In the genomic region with DNA sequence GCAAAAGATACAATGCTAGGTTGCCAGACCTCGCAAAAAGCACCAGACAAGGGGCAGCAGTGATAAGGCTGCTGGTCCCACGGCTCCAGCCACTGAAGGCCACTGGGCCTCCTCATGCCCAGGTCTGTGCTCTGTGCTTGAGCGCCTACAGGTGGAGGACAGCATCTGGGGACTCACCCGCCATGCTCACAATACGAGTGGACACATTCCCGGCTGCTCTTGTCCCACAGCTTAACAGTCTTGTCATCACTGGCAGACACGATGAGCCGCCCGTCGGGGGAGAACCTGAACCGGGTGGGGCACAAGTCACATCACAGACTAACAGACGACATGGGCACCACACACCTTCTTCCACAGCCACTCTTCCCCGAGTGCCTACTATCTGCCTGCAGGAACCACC, we compare ENCODE assay signal across 20 cellular contexts. TPM values are rescaled to one million over a fixed set of nuclear protein-coding genes. Genes with fewer than 3 reads are reported as not detected.
A peak's percentile ranks its signal among the peaks of the same experiment; 100 is the strongest.
DNase-seq lines count a peak whose midpoint lies in the region; ATAC-seq and TF ChIP-seq lines count a peak whose summit lies in the region.
"Had no signal": no experiment of that assay in that cellular context is flagged by ENCODE, and none has a peak within 500 bp of the region (broad histone marks: within the 10 kb centered on the region; RNA-seq: fewer than 3 reads in every experiment).

No MANE protein-coding gene starts in this region.

- H3K27ac ChIP-seq in left ventricle myocardium inferior (replicated peaks) (no peak overlapping the region), spleen (no peak overlapping the region)
- H3K27ac ChIP-seq: 22Rv1, BLaER1, C4-2B had no signal

- H3K4me1 ChIP-seq in left ventricle myocardium inferior (peaks cover 6% of the 10 kb centered on the region), spleen (peaks cover 0 to 11% (median 8%) of the 10 kb centered on the region in 6 donors)
- H3K4me1 ChIP-seq: Caco-2, HAP-1 had no signal

- H3K27me3 ChIP-seq in left ventricle myocardium inferior (ENCODE audit: low read depth): no peaks in the 10 kb centered on the region
- no peaks in the 10 kb centered on the region for H3K27me3 ChIP-seq in spleen (replicated peaks in 1 of 7)
- H3K27me3 ChIP-seq: BLaER1 had no signal

- DNase-seq in left ventricle myocardium inferior (peak; percentile 13), Right ventricle myocardium superior (no peak), chondrocyte (ENCODE audit: low spot score) (peak; percentile 55), spleen (peak; percentile 55)
- DNase-seq: Caco-2; CD4-positive, CD25-positive, alpha-beta regulatory T cell; CD8-positive, alpha-beta T cell; DMS153; EL; GDM1; GOT3; HFFc6 had no signal

- H3K27ac Mint-ChIP-seq in chondrocyte (ENCODE audit: unreplicated experiment): no peak overlapping the region
- H3K27ac Mint-ChIP-seq: B cell; CD4-positive, CD25-positive, alpha-beta regulatory T cell; CD8-positive, alpha-beta T cell; HFFc6 had no signal

- H3K36me3 Mint-ChIP-seq in chondrocyte (ENCODE audit: low read depth): peaks cover 2% of the 10 kb centered on the region
- H3K36me3 Mint-ChIP-seq: CD4-positive, CD25-positive, alpha-beta regulatory T cell; CD8-positive, alpha-beta T cell had no signal

- H3K9me3 Mint-ChIP-seq in chondrocyte (ENCODE audit: low read depth): no peaks in the 10 kb centered on the region
- H3K9me3 Mint-ChIP-seq: CD4-positive, CD25-positive, alpha-beta regulatory T cell; CD8-positive, alpha-beta T cell; HFFc6 had no signal

- TF ChIP-seq CTCF in left ventricle myocardium inferior (IDR thresholded peaks at IDR 0.05; ENCODE audit: borderline replicate concordance): no peak
- no peak for TF ChIP-seq CTCF in chondrocyte (IDR thresholded peaks at IDR 0.05)
- no peak for TF ChIP-seq CTCF in spleen (IDR thresholded peaks at IDR 0.05 in 8 of 11, conservative IDR thresholded peaks at IDR 0.05 in 3 of 11)

- intact Hi-C loops in left ventricle myocardium inferior (cut with micrococcal nuclease): no loop called here
- intact Hi-C loops in Right ventricle myocardium superior (cut with DNase I): no loop called here
- intact Hi-C loops in spleen (cut with DNase I; ENCODE audit: low total_unique reads): no loop called here

- ATAC-seq in Right ventricle myocardium superior (ENCODE audit: poor library complexity): no peak
- ATAC-seq in HG03354 (IDR thresholded peaks at IDR 0.05; ENCODE audit: poor library complexity, severe bottlenecking, unreplicated experiment): no peak
- ATAC-seq in GM18868 (IDR thresholded peaks at IDR 0.05; ENCODE audit: unreplicated experiment): no peak
- ATAC-seq: CD8-positive, alpha-beta T cell; GM12878 had no signal

- no peaks in the 10 kb centered on the region for H3K9me3 ChIP-seq in left ventricle myocardium inferior (replicated peaks)
- no peaks in the 10 kb centered on the region for H3K9me3 ChIP-seq in spleen
- H3K9me3 ChIP-seq: BLaER1, Caco-2, HAP-1 had no signal

- H3K4me3 ChIP-seq in left ventricle myocardium inferior (no peak overlapping the region), spleen (no peak overlapping the region)
- H3K4me3 ChIP-seq: BLaER1, GM12878, HAP-1 had no signal

- no peaks in the 10 kb centered on the region for H3K27me3 Mint-ChIP-seq in chondrocyte (ENCODE audit: low read depth)
- H3K27me3 Mint-ChIP-seq: B cell; CD4-positive, CD25-positive, alpha-beta regulatory T cell had no signal

- peaks cover 3% of the 10 kb centered on the region for H3K4me1 Mint-ChIP-seq in chondrocyte (ENCODE audit: low read depth)

- no peak for TF ChIP-seq POLR2A in spleen (IDR thresholded peaks at IDR 0.05)

- WGBS in spleen, 5 donors: 94 to 97% (median 96%) methylated on average over 12 to 13 of the region's 13 CpGs

- H3K36me3 ChIP-seq in left ventricle myocardium inferior (no peaks in the 10 kb centered on the region), spleen (peaks cover 0 to 60% (median 0%) of the 10 kb centered on the region in 6 donors)

- H3K4me3 Mint-ChIP-seq in chondrocyte (ENCODE audit: unreplicated experiment): no peak overlapping the region
- H3K4me3 Mint-ChIP-seq: B cell; CD4-positive, CD25-positive, alpha-beta regulatory T cell; CD8-positive, alpha-beta T cell; HFFc6 had no signal

RNA-seq across cellular contexts. Expression of gene POC1A, which starts 7.4 kb away (rescaled TPM):
- total RNA-seq in left ventricle myocardium inferior: 1.2 TPM
- total RNA-seq in Right ventricle myocardium superior: 1.5 TPM
- total RNA-seq in chondrocyte: 5.3 to 5.7 TPM (median 5.5 TPM) in 3 replicates
- total RNA-seq in spleen: 1 to 10 TPM; 1.6 to 4.4 (median 2.5) TPM
- 1 to 10 TPM; 2.4 to 3.2 (median 3.2) TPM for polyA plus RNA-seq in spleen

RNA-seq across cellular contexts. Expression of gene ALAS1, which starts 51.1 kb away (rescaled TPM):
- total RNA-seq in left ventricle myocardium inferior (180 TPM), Right ventricle myocardium superior (160 TPM), chondrocyte (37.5 to 39.8 TPM (median 38.3 TPM) in 3 replicates), spleen (10 to 100 TPM; 25.3 to 40.8 (median 33.8) TPM)
- polyA plus RNA-seq in spleen: 10 to 100 TPM; 13.0 to 25.3 (median 15.4) TPM
